ENCODE assay signal across 8 cellular contexts in the genomic region with DNA sequence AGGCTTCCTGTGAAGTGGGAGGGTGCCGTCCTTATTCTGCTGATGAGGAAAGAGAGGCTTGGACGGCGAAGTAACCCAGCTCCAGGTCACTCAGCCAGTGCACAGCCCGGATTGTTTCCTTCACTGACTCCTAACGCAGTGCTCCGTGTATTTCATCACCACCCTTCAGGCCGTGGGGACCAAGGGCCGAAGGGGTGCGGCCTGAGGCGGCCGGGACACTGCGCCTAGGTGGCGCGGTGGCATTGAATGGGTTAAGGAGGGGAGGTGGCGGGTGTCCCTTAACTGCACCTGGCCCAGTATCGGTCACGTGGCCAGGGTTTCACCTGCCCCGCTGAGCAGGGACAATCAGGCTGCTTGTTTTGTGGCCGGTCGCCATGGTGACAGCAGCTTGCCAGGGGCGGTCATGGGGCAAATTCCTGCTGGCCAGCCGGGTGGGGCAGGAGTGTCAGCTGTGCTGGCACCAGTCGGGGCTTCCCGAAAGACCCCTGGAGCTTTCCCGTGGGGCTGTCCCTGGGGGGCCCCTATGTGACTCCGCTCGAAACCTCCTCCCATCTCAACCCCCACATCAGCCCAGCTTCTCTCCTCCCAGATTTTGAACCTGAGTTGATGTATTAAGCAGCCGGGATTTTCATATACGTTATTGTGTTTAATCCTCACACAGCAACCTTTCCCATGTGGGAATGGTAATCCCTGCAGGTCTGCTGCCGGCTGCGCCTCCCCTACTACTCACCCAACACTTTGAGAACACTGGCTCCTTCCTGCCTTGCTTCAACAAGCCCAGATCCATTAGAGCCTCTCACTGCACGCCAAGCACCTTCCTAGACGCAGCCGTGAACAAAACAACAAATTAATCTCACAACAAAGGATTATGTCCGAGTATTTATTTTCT. TPM values are rescaled to one million over a fixed set of nuclear protein-coding genes. Genes with fewer than 3 reads are reported as not detected.
DNase-seq lines count a peak whose midpoint lies in the region; ATAC-seq and TF ChIP-seq lines count a peak whose summit lies in the region.

No MANE protein-coding gene starts in this region.

- intact Hi-C loops in activated CD4-positive, alpha-beta T cell treated with anti-CD3 and anti-CD28 coated beads for 36 hours (cut with DNase I, micrococcal nuclease): no loop called here

- POLR2A ChIA-PET in RWPE1 (lab: Yijun Ruan, JAX; ENCODE audit: low non-redundant PET): no interaction called here
- POLR2A ChIA-PET in activated CD4-positive, alpha-beta T cell treated with anti-CD3 and anti-CD28 coated beads for 36 hours (lab: Charles Lee): no interaction called here

- H3K9me3 ChIP-seq in upper lobe of left lung: no peaks in the 10 kb centered on the region

- DNase-seq in NCI-H82 (lab: John Stamatoyannopoulos, UW) (peak; percentile 69), NCI-H82 treated with DMSO at 0.1 percent for 48 hours (lab: John Stamatoyannopoulos, UW; ENCODE audit: unreplicated experiment) (no peak), RWPE1 (ENCODE audit: low spot score) (no peak), kidney epithelial cell (ENCODE audit: low read depth) (peak; percentile 95), upper lobe of left lung (peak; percentile 87 to 96), AML-193 (lab: John Stamatoyannopoulos, UW) (no peak)
- DNase-seq in activated CD4-positive, alpha-beta T cell treated with anti-CD3 and anti-CD28 coated beads for 36 hours: no peak

- H3K27ac ChIP-seq in RWPE1 (peak overlapping the region; percentile 27), upper lobe of left lung (peak overlapping the region; percentile 84 to 94 (median 88))

- H3K9me3 Mint-ChIP-seq in activated CD4-positive, alpha-beta T cell treated with anti-CD3 and anti-CD28 coated beads for 36 hours (ENCODE audit: low read depth): no peaks in the 10 kb centered on the region

- H3K27me3 ChIP-seq in kidney epithelial cell (ENCODE audit: control insufficient read depth, insufficient read depth, low read length) (no peaks in the 10 kb centered on the region), upper lobe of left lung (no peaks in the 10 kb centered on the region)

- no peak overlapping the region for H3K4me3 Mint-ChIP-seq in activated CD4-positive, alpha-beta T cell treated with anti-CD3 and anti-CD28 coated beads for 36 hours

- CTCF ChIA-PET in RWPE1 (lab: Yijun Ruan, JAX): no interaction called here
- CTCF ChIA-PET in activated CD4-positive, alpha-beta T cell treated with anti-CD3 and anti-CD28 coated beads for 36 hours (lab: Charles Lee): interaction anchor here (1.0 kb wide), 1 partner anchor 78 kb away, joined by 3 read pairs; no protein-coding TSS in a partner anchor

- H3K4me1 Mint-ChIP-seq in activated CD4-positive, alpha-beta T cell treated with anti-CD3 and anti-CD28 coated beads for 36 hours: peaks cover 2% of the 10 kb centered on the region

- H3K27me3 Mint-ChIP-seq in activated CD4-positive, alpha-beta T cell treated with anti-CD3 and anti-CD28 coated beads for 36 hours: no peaks in the 10 kb centered on the region

- peaks cover 10 to 28% (median 15%) of the 10 kb centered on the region in 4 donors for H3K4me1 ChIP-seq in upper lobe of left lung

- H3K36me3 ChIP-seq in kidney epithelial cell (ENCODE audit: control insufficient read depth, insufficient read depth, low read length) (no peaks in the 10 kb centered on the region), upper lobe of left lung (no peaks in the 10 kb centered on the region)

- ATAC-seq in upper lobe of left lung (ENCODE audit: low FRiP score in 2 of 2) (peak; percentile 7 to 84), GM18520 (IDR thresholded peaks at IDR 0.05; ENCODE audit: unreplicated experiment) (no peak)
- no peak for ATAC-seq in activated CD4-positive, alpha-beta T cell treated with anti-CD3 and anti-CD28 coated beads for 36 hours

- no peak for TF ChIP-seq CTCF in RWPE1 (conservative IDR thresholded peaks at IDR 0.05; ENCODE audit: low read depth)
- no peak for TF ChIP-seq CTCF in kidney epithelial cell (IDR thresholded peaks at IDR 0.05; ENCODE audit: insufficient read depth, low read length, poor library complexity, severe bottlenecking)
- no peak for TF ChIP-seq CTCF in upper lobe of left lung (IDR thresholded peaks at IDR 0.05)

- 34 to 36% methylated on average over 26 to 28 of the region's 35 CpGs for WGBS in upper lobe of left lung, 2 donors

- H3K27ac Mint-ChIP-seq in activated CD4-positive, alpha-beta T cell treated with anti-CD3 and anti-CD28 coated beads for 36 hours: no peak overlapping the region

- TF ChIP-seq EP300 in upper lobe of left lung (IDR thresholded peaks at IDR 0.05): peak in 2 of 4 donors; percentile 14 to 89

- H3K4me3 ChIP-seq in kidney epithelial cell (ENCODE audit: low read depth, low read length): no peak overlapping the region
- peak overlapping the region in 2 of 4 donors; percentile 10 to 20 for H3K4me3 ChIP-seq in upper lobe of left lung

- peak in 2 of 4 donors; percentile 24 to 49 for TF ChIP-seq POLR2A in upper lobe of left lung (IDR thresholded peaks at IDR 0.05)

- H3K36me3 Mint-ChIP-seq in activated CD4-positive, alpha-beta T cell treated with anti-CD3 and anti-CD28 coated beads for 36 hours (ENCODE audit: low read depth): no peaks in the 10 kb centered on the region

RNA-seq across cellular contexts. Expression of a gene that starts 4.4 kb away (rescaled TPM):
- total RNA-seq in kidney epithelial cell (61.3 and 62.2 TPM in 2 replicates), upper lobe of left lung (10 to 100 TPM; 13.6 to 35.3 (median 28.2) TPM)
- 10 to 100 TPM; 14.4 to 17.8 TPM for total RNA-seq in activated CD4-positive, alpha-beta T cell treated with anti-CD3 and anti-CD28 coated beads for 36 hours

RNA-seq across cellular contexts. Expression of a gene that starts 23.5 kb away (rescaled TPM):
- total RNA-seq in kidney epithelial cell: 25.9 and 29.0 TPM in 2 replicates
- 10 to 100 TPM in 2 of 6 donors, 1 to 10 TPM in 4; 4.1 to 16.9 (median 5.9) TPM for total RNA-seq in upper lobe of left lung
- 10 to 100 TPM; 16.6 to 16.8 TPM for total RNA-seq in activated CD4-positive, alpha-beta T cell treated with anti-CD3 and anti-CD28 coated beads for 36 hours

RNA-seq across cellular contexts. Expression of a gene that starts 27.1 kb away (rescaled TPM):
- total RNA-seq in kidney epithelial cell (100 and 123 TPM in 2 replicates), upper lobe of left lung (10 to 100 TPM; 21.9 to 95.0 (median 43.9) TPM)
- not detected for total RNA-seq in activated CD4-positive, alpha-beta T cell treated with anti-CD3 and anti-CD28 coated beads for 36 hours

RNA-seq across cellular contexts. Expression of a gene that starts 59.6 kb away (rescaled TPM):
- total RNA-seq in kidney epithelial cell: 47.9 and 69.1 TPM in 2 replicates
- total RNA-seq in upper lobe of left lung: 10 to 100 TPM; 19.9 to 52.3 (median 48.8) TPM
- 10 to 100 TPM; 71.4 to 95.5 TPM for total RNA-seq in activated CD4-positive, alpha-beta T cell treated with anti-CD3 and anti-CD28 coated beads for 36 hours

RNA-seq across cellular contexts. Expression of a gene that starts 59.7 kb away (rescaled TPM):
- 4.4 and 5.1 TPM in 2 replicates for total RNA-seq in kidney epithelial cell
- total RNA-seq in upper lobe of left lung: 10 to 100 TPM in 4 of 6 donors, 1 to 10 TPM in 2; 6.9 to 13.1 (median 10.3) TPM
- 1 to 10 TPM; 6.9 to 7.8 TPM for total RNA-seq in activated CD4-positive, alpha-beta T cell treated with anti-CD3 and anti-CD28 coated beads for 36 hours

Comparison
In these comparisons a context has a peak if more than half of its experiments do, and no peak if none do; other contexts are left out.
1. DNase-seq: peak in NCI-H82 (single experiment), kidney epithelial cell (single experiment) and upper lobe of left lung (2 of 2); none in NCI-H82 treated with DMSO at 0.1 percent for 48 hours (single experiment), RWPE1 (single experiment), activated CD4-positive, alpha-beta T cell treated with anti-CD3 and anti-CD28 coated beads for 36 hours (single experiment) and AML-193 (0 of 2).
2. ATAC-seq: peak in upper lobe of left lung (2 of 2); none in activated CD4-positive, alpha-beta T cell treated with anti-CD3 and anti-CD28 coated beads for 36 hours (single experiment) and GM18520 (single experiment).
3. RNA of a gene that starts 27.1 kb away (total RNA-seq): 100 to 123 TPM in kidney epithelial cell and 21.9 to 95.0 TPM in upper lobe of left lung; not detected in activated CD4-positive, alpha-beta T cell treated with anti-CD3 and anti-CD28 coated beads for 36 hours; every median in the first group is over 10 times any median in the second.